Comparison of ENCODE assay signal across 10 cellular contexts in genomic region chr20:56418385-56418861, GRCh38. TPM values are rescaled to one million over a fixed set of nuclear protein-coding genes. Genes with fewer than 3 reads are reported as not detected.
DNase-seq lines count a peak whose midpoint lies in the region; ATAC-seq, FAIRE-seq and TF ChIP-seq lines count a peak whose summit lies in the region.
"Had no signal": no experiment of that assay in that cellular context is flagged by ENCODE, and none has a peak within 500 bp of the region (broad histone marks: within the 10 kb centered on the region; RNA-seq: fewer than 3 reads in every experiment).

No MANE protein-coding gene starts in this region.

- H3K4me1 Mint-ChIP-seq in astrocyte (ENCODE audit: low read depth, unreplicated experiment) (peaks cover 48% of the 10 kb centered on the region), GM23338 (peaks cover 15% of the 10 kb centered on the region)

- peaks cover 0 to 89% (median 52%) of the 10 kb centered on the region in 10 experiments; a peak in 17 of 20 replicates for H3K4me1 ChIP-seq in BLaER1 treated with 17β-estradiol and CSF1 and Interleukin-3, amounts not matched to agents 10 nM and 100 nM
- H3K4me1 ChIP-seq in astrocyte (ENCODE audit: insufficient read depth, low read length) (peaks cover 58% of the 10 kb centered on the region), lung (ENCODE audit: control insufficient read depth in 2 of 2, insufficient read depth in 2 of 2, low read length in 2 of 2) (peaks cover 0 to 9% of the 10 kb centered on the region in 2 donors), GM23338 (ENCODE audit: insufficient read depth) (no peaks in the 10 kb centered on the region)

- H3K9me3 Mint-ChIP-seq in astrocyte (ENCODE audit: unreplicated experiment) (no peaks in the 10 kb centered on the region), GM23338 (no peaks in the 10 kb centered on the region)

- peak overlapping the region in 10 of 11 experiments; percentile 50 to 84 (median 69); a peak in 17 of 22 replicates for H3K27ac ChIP-seq in BLaER1 treated with 17β-estradiol and CSF1 and Interleukin-3, amounts not matched to agents 10 nM and 100 nM
- H3K27ac ChIP-seq in astrocyte (ENCODE audit: low read depth, low read length) (peak overlapping the region; percentile 73), lung (ENCODE audit: low read depth in 1 of 2, low read length in 1 of 2) (peak overlapping the region; percentile 58 to 71), GM23338 (ENCODE audit: low read depth) (no peak overlapping the region)

- H3F3A ChIP-seq in GM23338 (replicated peaks; ENCODE audit: low read depth), result no peaks in the 10 kb centered on the region

- H2AFZ ChIP-seq in astrocyte (ENCODE audit: low read depth, low read length) (no peak overlapping the region), GM23338 (no peak overlapping the region)

- peaks cover 0 to 6% (median 0%) of the 10 kb centered on the region in 11 experiments; a peak in 1 of 22 replicates for H3K27me3 ChIP-seq in BLaER1 treated with 17β-estradiol and CSF1 and Interleukin-3, amounts not matched to agents 10 nM and 100 nM
- H3K27me3 ChIP-seq in astrocyte (ENCODE audit: insufficient read depth, low read length) (no peaks in the 10 kb centered on the region), lung (ENCODE audit: control insufficient read depth, insufficient read depth) (no peaks in the 10 kb centered on the region), GM23338 (ENCODE audit: insufficient read depth) (peaks cover 3% of the 10 kb centered on the region; the same call in 1 of the 2 replicates)
- H3K27me3 ChIP-seq: MG63 had no signal

- TF ChIP-seq CTCF in astrocyte (IDR thresholded peaks at IDR 0.05; ENCODE audit: insufficient read depth, low read depth, low read length), result no peak
- no peak for TF ChIP-seq CTCF in lung (IDR thresholded peaks at IDR 0.05; ENCODE audit: control extremely low read depth, extremely low read depth)
- TF ChIP-seq CTCF in GM23338 (conservative IDR thresholded peaks at IDR 0.05; ENCODE audit: low read depth in 2 of 2), result no peak

- peaks cover 0 to 4% (median 0%) of the 10 kb centered on the region in 11 experiments; a peak in 1 of 22 replicates for H3K36me3 ChIP-seq in BLaER1 treated with 17β-estradiol and CSF1 and Interleukin-3, amounts not matched to agents 10 nM and 100 nM
- H3K36me3 ChIP-seq in astrocyte (ENCODE audit: insufficient read depth, low read length) (no peaks in the 10 kb centered on the region), lung (ENCODE audit: control insufficient read depth in 2 of 2, insufficient read depth in 2 of 2, low read length in 2 of 2) (peaks cover 0 to 2% of the 10 kb centered on the region in 2 donors), GM23338 (ENCODE audit: insufficient read depth) (no peaks in the 10 kb centered on the region)

- no peaks in the 10 kb centered on the region for H3K9me3 ChIP-seq in BLaER1 treated with 17β-estradiol and CSF1 and Interleukin-3, amounts not matched to agents 10 nM and 100 nM (replicated peaks in 1 of 11)
- H3K9me3 ChIP-seq in astrocyte (ENCODE audit: insufficient read depth, low read depth, low read length) (no peaks in the 10 kb centered on the region), lung (ENCODE audit: control insufficient read depth in 2 of 2, insufficient read depth in 1 of 2, low read length in 1 of 2) (no peaks in the 10 kb centered on the region)
- H3K9me3 ChIP-seq: Caco-2, MG63 had no signal

- H3K36me3 Mint-ChIP-seq in astrocyte (ENCODE audit: low read depth, unreplicated experiment) (peaks cover 2% of the 10 kb centered on the region), GM23338 (ENCODE audit: low read depth) (no peaks in the 10 kb centered on the region)

- H3K79me2 ChIP-seq in astrocyte (ENCODE audit: insufficient read depth, low read length) (peaks cover 10% of the 10 kb centered on the region), GM23338 (replicated peaks; ENCODE audit: insufficient read depth) (no peaks in the 10 kb centered on the region)

- no peak for FAIRE-seq in astrocyte (lab: Jason Lieb, UNC)

- WGBS in lung, 2 donors, result 25 to 51% methylated on average over 11 of the region's 11 CpGs

- no peaks in the 10 kb centered on the region for H4K20me1 ChIP-seq in BLaER1 treated with 17β-estradiol and CSF1 and Interleukin-3, amounts not matched to agents 10 nM and 100 nM
- H4K20me1 ChIP-seq in astrocyte (ENCODE audit: insufficient read depth, low read length) (no peaks in the 10 kb centered on the region), GM23338 (replicated peaks; ENCODE audit: insufficient read depth) (no peaks in the 10 kb centered on the region)

- intact Hi-C loops in sciatic nerve (cut with DNase I), result no loop called here

- H3K9ac ChIP-seq in BLaER1 treated with 17β-estradiol and CSF1 and Interleukin-3, amounts not matched to agents 10 nM and 100 nM, result no peak overlapping the region; a peak in 2 of 22 replicates
- H3K9ac ChIP-seq in astrocyte (ENCODE audit: low read length), result peak overlapping the region; percentile 26

- H3K27me3 Mint-ChIP-seq in astrocyte (ENCODE audit: low read depth, unreplicated experiment) (peaks cover 2% of the 10 kb centered on the region), GM23338 (ENCODE audit: insufficient read depth, low read depth, poor library complexity) (peaks cover 19% of the 10 kb centered on the region)

- H3K9me2 ChIP-seq in GM23338 (ENCODE audit: insufficient read depth), result no peaks in the 10 kb centered on the region

- H3K4me2 ChIP-seq in BLaER1 treated with 17β-estradiol and CSF1 and Interleukin-3, amounts not matched to agents 10 nM and 100 nM, result peak overlapping the region in 10 of 11 experiments; percentile 17 to 84 (median 78); a peak in 18 of 22 replicates
- H3K4me2 ChIP-seq in astrocyte (ENCODE audit: low read length) (peak overlapping the region; percentile 35), GM23338 (no peak overlapping the region)

- no peak overlapping the region for H3K4me3 ChIP-seq in BLaER1 treated with 17β-estradiol and CSF1 and Interleukin-3, amounts not matched to agents 10 nM and 100 nM
- no peak overlapping the region for H3K4me3 ChIP-seq in astrocyte (ENCODE audit: insufficient read depth, low read depth, low read length)
- H3K4me3 ChIP-seq in lung, result no peak overlapping the region
- no peak overlapping the region for H3K4me3 ChIP-seq in GM23338
- H3K4me3 ChIP-seq: MG63 had no signal

- ATAC-seq in lung (ENCODE audit: insufficient read depth, low FRiP score) (no peak), HG02852 (IDR thresholded peaks at IDR 0.05; ENCODE audit: unreplicated experiment) (no peak), GM23338 (no peak), sciatic nerve (no peak)

- H3K4me3 Mint-ChIP-seq in astrocyte (ENCODE audit: unreplicated experiment), result no peak overlapping the region
- H3K4me3 Mint-ChIP-seq in GM23338, result no peak overlapping the region

- H3K27ac Mint-ChIP-seq in astrocyte (ENCODE audit: unreplicated experiment), result peak overlapping the region; percentile 50
- no peak overlapping the region for H3K27ac Mint-ChIP-seq in GM23338

- DNase-seq in Kasumi-1 (lab: John Stamatoyannopoulos, UW), result peak; percentile 20 to 37
- no peak for DNase-seq in astrocyte (ENCODE audit: low read depth)
- DNase-seq in lung (ENCODE audit: low spot score), result no peak
- no peak for DNase-seq in stimulated activated CD8-positive, alpha-beta memory T cell treated with anti-CD3 and anti-CD28 coated beads, Interleukin-4, amount 100 ng/mL, for 48 hours
- no peak for DNase-seq in GM23338 (ENCODE audit: low spot score)
- no peak for DNase-seq in sciatic nerve (ENCODE audit: low spot score)
- DNase-seq: Caco-2, MG63 had no signal

TF ChIP-seq in GM23338, 12 proteins besides CTCF, POLR2A, EP300 and RAD21 (continues in another document):
- TF ChIP-seq POLR2AphosphoS5 (IDR thresholded peaks at IDR 0.05; ENCODE audit: low read depth), result no peak
- no peak for TF ChIP-seq NANOG (IDR thresholded peaks at IDR 0.05; ENCODE audit: borderline replicate concordance)

RNA-seq across cellular contexts. Expression of gene CASS4, which starts 6.4 kb away (rescaled TPM):
- total RNA-seq in astrocyte, result 2.3 and 2.5 TPM in 2 replicates
- total RNA-seq in lung, result 10 to 100 TPM; 19.7 to 30.7 TPM
- 1 to 10 TPM; 4.5 to 9.9 TPM for polyA plus RNA-seq in lung
- 0.12 TPM in 1 of 2 replicates, not detected in the other for total RNA-seq in GM23338 (2014; rRNA removed; shearing (Covaris generic))
- polyA plus RNA-seq in GM23338 (2016; fragmentation: Nextera tagmentation; extraction: Ambion mirVana), result not detected in 2 replicates
- total RNA-seq in sciatic nerve, result 2.4 TPM

RNA-seq across cellular contexts. Expression of gene CSTF1, which starts 26.0 kb away (rescaled TPM):
- 28.5 and 30.3 TPM in 2 replicates for total RNA-seq in astrocyte
- total RNA-seq in lung, result 10 to 100 TPM; 23.5 to 36.1 TPM
- polyA plus RNA-seq in lung, result 10 to 100 TPM in 1 of 2 donors, 1 to 10 TPM in 1; 6.4 to 14.7 TPM
- total RNA-seq in GM23338 (2014; rRNA removed; shearing (Covaris generic)), result 59.1 and 62.3 TPM in 2 replicates
- polyA plus RNA-seq in GM23338 (2016; fragmentation: Nextera tagmentation; extraction: Ambion mirVana), result 17.1 and 21.5 TPM in 2 replicates
- 25.3 TPM for total RNA-seq in sciatic nerve

RNA-seq across cellular contexts. Expression of gene AURKA, which starts 26.4 kb away (rescaled TPM):
- total RNA-seq in astrocyte (10.4 and 14.8 TPM in 2 replicates), lung (1 to 10 TPM; 3.6 to 6.2 TPM), sciatic nerve (1.4 TPM)
- polyA plus RNA-seq in lung (1 to 10 TPM; 1.5 to 2.7 TPM), GM23338 (2016; fragmentation: Nextera tagmentation; extraction: Ambion mirVana) (79.3 and 82.0 TPM in 2 replicates)
- total RNA-seq in GM23338 (2014; rRNA removed; shearing (Covaris generic)), result 75.8 and 96.9 TPM in 2 replicates

RNA-seq across cellular contexts. Expression of gene RTF2, which starts 50.0 kb away (rescaled TPM):
- 76.5 and 81.4 TPM in 2 replicates for total RNA-seq in astrocyte
- total RNA-seq in lung, result 10 to 100 TPM; 71.5 to 98.8 TPM
- polyA plus RNA-seq in lung, result 100 to 1,000 TPM in 1 of 2 donors, 10 to 100 TPM in 1; 63.8 to 103 TPM
- total RNA-seq in GM23338 (2014; rRNA removed; shearing (Covaris generic)), result 28.2 and 41.1 TPM in 2 replicates
- polyA plus RNA-seq in GM23338 (2016; fragmentation: Nextera tagmentation; extraction: Ambion mirVana), result 53.1 and 53.7 TPM in 2 replicates
- total RNA-seq in sciatic nerve, result 88.7 TPM

RNA-seq across cellular contexts. Expression of gene FAM210B, which starts 59.6 kb away (rescaled TPM):
- total RNA-seq in astrocyte, result 40.5 and 46.3 TPM in 2 replicates
- total RNA-seq in lung, result 10 to 100 TPM; 27.3 to 41.7 TPM
- polyA plus RNA-seq in lung, result 10 to 100 TPM; 18.7 to 22.8 TPM
- total RNA-seq in GM23338 (2014; rRNA removed; shearing (Covaris generic)), result 15.7 and 16.2 TPM in 2 replicates
- polyA plus RNA-seq in GM23338 (2016; fragmentation: Nextera tagmentation; extraction: Ambion mirVana), result 14.6 and 15.4 TPM in 2 replicates
- total RNA-seq in sciatic nerve, result 76.0 TPM

Comparison
In these comparisons a context has a peak if more than half of its experiments do, and no peak if none do; other contexts are left out.
1. DNase-seq: peak in Kasumi-1 (2 of 2); none in astrocyte (single experiment), lung (single experiment), stimulated activated CD8-positive, alpha-beta memory T cell treated with anti-CD3 and anti-CD28 coated beads, Interleukin-4, amount 100 ng/mL, for 48 hours (single experiment), GM23338 (single experiment) and sciatic nerve (single experiment).